In the genomic region with DNA sequence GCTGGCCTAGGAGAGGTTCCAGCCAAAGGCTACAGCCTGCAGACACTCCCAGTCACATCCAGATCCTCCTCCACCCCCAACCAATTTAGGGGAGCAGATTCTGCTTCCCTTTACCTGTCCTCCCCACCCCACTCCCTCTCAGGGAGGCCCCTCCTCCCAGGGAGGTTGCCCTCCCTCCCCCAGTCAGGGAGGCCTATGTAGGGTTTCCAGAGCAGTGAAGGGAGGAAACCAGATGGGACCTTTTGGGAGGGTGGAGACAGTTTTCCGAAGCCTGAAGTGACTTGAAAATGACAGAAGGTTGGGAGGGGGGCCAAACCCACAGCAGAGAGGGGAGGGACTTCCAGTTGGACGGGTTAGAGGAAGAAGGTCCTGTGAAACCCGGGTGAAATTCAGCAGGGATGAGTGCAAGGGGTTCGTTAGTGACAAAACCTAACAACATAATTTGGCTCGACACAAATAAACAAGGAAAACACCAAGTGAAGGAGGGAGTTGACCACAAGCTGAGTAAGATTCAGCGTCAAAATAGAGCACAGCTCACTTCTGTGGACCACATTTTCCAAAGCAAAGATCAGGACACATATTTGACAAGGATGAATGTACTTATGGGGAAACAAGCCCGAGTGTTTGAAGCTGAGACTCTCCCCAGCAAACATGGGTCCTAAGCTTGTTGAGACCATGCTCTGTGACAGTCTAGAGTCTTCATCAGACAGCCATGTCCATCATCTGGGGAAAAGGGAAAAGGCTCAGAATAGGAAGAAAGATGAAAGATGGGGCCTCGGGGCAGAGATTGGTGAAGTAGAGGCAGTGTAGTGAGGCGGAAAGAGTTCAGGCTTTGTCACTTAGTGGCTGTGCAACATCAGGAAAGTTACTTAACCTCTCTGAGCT, we compare ENCODE assay signal across 8 cellular contexts. TPM values are rescaled to one million over a fixed set of nuclear protein-coding genes. Genes with fewer than 3 reads are reported as not detected.
DNase-seq lines count a peak whose midpoint lies in the region; ATAC-seq and TF ChIP-seq lines count a peak whose summit lies in the region.

No MANE protein-coding gene starts in this region.

- H3K4me2 ChIP-seq in HCT116 (ENCODE audit: low read length) = peak overlapping the region; percentile 32; the same call in 1 of the 2 replicates

- H3K9me2 ChIP-seq in HCT116 (ENCODE audit: insufficient read depth) = no peaks in the 10 kb centered on the region

- no peaks in the 10 kb centered on the region for H3K9me3 ChIP-seq in HCT116 (ENCODE audit: control insufficient read depth in 1 of 2, insufficient read depth in 1 of 2, low read depth in 1 of 2, low read length in 2 of 2)

- H3K79me2 ChIP-seq in HCT116 (ENCODE audit: insufficient read depth, low read length) = no peaks in the 10 kb centered on the region

- H3K4me3 ChIP-seq in HCT116 (replicated peaks in 1 of 2; ENCODE audit: low read depth in 1 of 2, low read length in 2 of 2) = no peak overlapping the region

- peaks cover 33 to 55% of the 10 kb centered on the region in 2 experiments for H3K4me1 ChIP-seq in HCT116 (ENCODE audit: control insufficient read depth in 1 of 2, insufficient read depth in 2 of 2, low read length in 2 of 2)

- DNase-seq in GM04504 (ENCODE audit: low read depth) (peak; percentile 17), HCT116 (ENCODE audit: low read depth, low spot score) (no peak), NCI-H446 (lab: John Stamatoyannopoulos, UW) (peak; percentile 28 to 67), glutamatergic neuron (peak; percentile 23), AG20443 (ENCODE audit: low spot score) (no peak)
- peak; percentile 17 for DNase-seq in activated T-helper 9 cell treated with anti-CD3 and anti-CD28 coated beads, Interleukin-2, amount 50 U/mL, for 16 hours (ENCODE audit: low read depth)
- DNase-seq in stimulated activated effector memory CD8-positive, alpha-beta T cell treated with anti-CD3 and anti-CD28 coated beads, Interleukin-12 subunit alpha, Interleukin-12 subunit beta, amount 100 ng/mL, for 72 hours (ENCODE audit: low spot score in 2 of 2) = no peak

- TF ChIP-seq RAD21 in HCT116 (IDR thresholded peaks at IDR 0.05; ENCODE audit: low read depth) = no peak

- peak overlapping the region; percentile 77 for H3K4me3 Mint-ChIP-seq in glutamatergic neuron (ENCODE audit: unreplicated experiment)
- H3K4me3 Mint-ChIP-seq in stimulated activated effector memory CD8-positive, alpha-beta T cell treated with anti-CD3 and anti-CD28 coated beads, Interleukin-12 subunit alpha, Interleukin-12 subunit beta, amount 100 ng/mL, for 72 hours = peak overlapping the region; percentile 79

- BruUV-seq in HCT116 (replicated peaks; lab: Mats Ljungman, UMichigan) = no TSS peak

- CTCF ChIA-PET in HCT116 (lab: Charles Lee) = interaction anchor here (2.0 kb wide), 1 partner anchor 45 kb away, joined by 7 read pairs; no protein-coding TSS in a partner anchor

- H3K9me3 Mint-ChIP-seq in glutamatergic neuron (ENCODE audit: unreplicated experiment) = no peaks in the 10 kb centered on the region
- no peaks in the 10 kb centered on the region for H3K9me3 Mint-ChIP-seq in stimulated activated effector memory CD8-positive, alpha-beta T cell treated with anti-CD3 and anti-CD28 coated beads, Interleukin-12 subunit alpha, Interleukin-12 subunit beta, amount 100 ng/mL, for 72 hours

- H3K9ac ChIP-seq in HCT116 (ENCODE audit: low read length) = no peak overlapping the region

- H3K36me3 ChIP-seq in HCT116 (ENCODE audit: control insufficient read depth in 1 of 2, insufficient read depth in 2 of 2, low read length in 2 of 2) = no peaks in the 10 kb centered on the region

- TF ChIP-seq POLR2A in HCT116 (IDR thresholded peaks at IDR 0.05; ENCODE audit: borderline replicate concordance, extremely low read depth, insufficient read depth, insufficient read length) = no peak

- POLR2A ChIA-PET in HCT116 (lab: Charles Lee) = no interaction called here

- no peak overlapping the region for H3K27ac ChIP-seq in HCT116 (ENCODE audit: low read depth, low read length)

- peaks cover 9% of the 10 kb centered on the region for H3K27me3 Mint-ChIP-seq in glutamatergic neuron (ENCODE audit: unreplicated experiment)

- peaks cover 14% of the 10 kb centered on the region for H3K4me1 Mint-ChIP-seq in glutamatergic neuron (ENCODE audit: low read depth, unreplicated experiment)
- peaks cover 40% of the 10 kb centered on the region for H3K4me1 Mint-ChIP-seq in stimulated activated effector memory CD8-positive, alpha-beta T cell treated with anti-CD3 and anti-CD28 coated beads, Interleukin-12 subunit alpha, Interleukin-12 subunit beta, amount 100 ng/mL, for 72 hours

- intact Hi-C loops in HCT116 (cut with micrococcal nuclease) = no loop called here

- no peaks in the 10 kb centered on the region for H3K36me3 Mint-ChIP-seq in glutamatergic neuron (ENCODE audit: unreplicated experiment)
- peaks cover 32% of the 10 kb centered on the region for H3K36me3 Mint-ChIP-seq in stimulated activated effector memory CD8-positive, alpha-beta T cell treated with anti-CD3 and anti-CD28 coated beads, Interleukin-12 subunit alpha, Interleukin-12 subunit beta, amount 100 ng/mL, for 72 hours

- RAD21 ChIA-PET in HCT116 (lab: Charles Lee; ENCODE audit: low non-redundant PET in 1 of 2, low total read pairs in 2 of 2, uncharacterized antibody in 2 of 2, unreplicated experiment in 2 of 2) = interaction anchor here in 1 of 2 experiments (1.1 kb wide), 1 partner anchor 15 kb away, joined by 3 read pairs; no protein-coding TSS in a partner anchor

- no peaks in the 10 kb centered on the region for H3K27me3 ChIP-seq in HCT116 (ENCODE audit: insufficient read depth, low read length)

- no peak for ATAC-seq in HCT116
- ATAC-seq in stimulated activated effector memory CD8-positive, alpha-beta T cell treated with anti-CD3 and anti-CD28 coated beads, Interleukin-12 subunit alpha, Interleukin-12 subunit beta, amount 100 ng/mL, for 72 hours = peak; percentile 22
- no peak for ATAC-seq in HG03196 (IDR thresholded peaks at IDR 0.05; ENCODE audit: unreplicated experiment)

- no peaks in the 10 kb centered on the region for H4K20me1 ChIP-seq in HCT116 (ENCODE audit: insufficient read depth)

- H2AFZ ChIP-seq in HCT116 (ENCODE audit: low read depth, low read length, poor library complexity, severe bottlenecking) = no peak overlapping the region

- H3K27ac Mint-ChIP-seq in glutamatergic neuron (ENCODE audit: unreplicated experiment) = peak overlapping the region; percentile 93
- peak overlapping the region; percentile 97 for H3K27ac Mint-ChIP-seq in stimulated activated effector memory CD8-positive, alpha-beta T cell treated with anti-CD3 and anti-CD28 coated beads, Interleukin-12 subunit alpha, Interleukin-12 subunit beta, amount 100 ng/mL, for 72 hours

- TF ChIP-seq CTCF in HCT116 (IDR thresholded peaks at IDR 0.05 in 2 of 3, conservative IDR thresholded peaks at IDR 0.05 in 1 of 3; ENCODE audit: borderline replicate concordance in 1 of 3, insufficient read depth in 1 of 3, low read depth in 2 of 3, low read length in 2 of 3) (no peak), glutamatergic neuron (IDR thresholded peaks at IDR 0.05; ENCODE audit: partially characterized antibody, unreplicated experiment) (no peak)

TF ChIP-seq in HCT116, 20 proteins besides CTCF, POLR2A, EP300 and RAD21:
- TF ChIP-seq, protein P1, sequence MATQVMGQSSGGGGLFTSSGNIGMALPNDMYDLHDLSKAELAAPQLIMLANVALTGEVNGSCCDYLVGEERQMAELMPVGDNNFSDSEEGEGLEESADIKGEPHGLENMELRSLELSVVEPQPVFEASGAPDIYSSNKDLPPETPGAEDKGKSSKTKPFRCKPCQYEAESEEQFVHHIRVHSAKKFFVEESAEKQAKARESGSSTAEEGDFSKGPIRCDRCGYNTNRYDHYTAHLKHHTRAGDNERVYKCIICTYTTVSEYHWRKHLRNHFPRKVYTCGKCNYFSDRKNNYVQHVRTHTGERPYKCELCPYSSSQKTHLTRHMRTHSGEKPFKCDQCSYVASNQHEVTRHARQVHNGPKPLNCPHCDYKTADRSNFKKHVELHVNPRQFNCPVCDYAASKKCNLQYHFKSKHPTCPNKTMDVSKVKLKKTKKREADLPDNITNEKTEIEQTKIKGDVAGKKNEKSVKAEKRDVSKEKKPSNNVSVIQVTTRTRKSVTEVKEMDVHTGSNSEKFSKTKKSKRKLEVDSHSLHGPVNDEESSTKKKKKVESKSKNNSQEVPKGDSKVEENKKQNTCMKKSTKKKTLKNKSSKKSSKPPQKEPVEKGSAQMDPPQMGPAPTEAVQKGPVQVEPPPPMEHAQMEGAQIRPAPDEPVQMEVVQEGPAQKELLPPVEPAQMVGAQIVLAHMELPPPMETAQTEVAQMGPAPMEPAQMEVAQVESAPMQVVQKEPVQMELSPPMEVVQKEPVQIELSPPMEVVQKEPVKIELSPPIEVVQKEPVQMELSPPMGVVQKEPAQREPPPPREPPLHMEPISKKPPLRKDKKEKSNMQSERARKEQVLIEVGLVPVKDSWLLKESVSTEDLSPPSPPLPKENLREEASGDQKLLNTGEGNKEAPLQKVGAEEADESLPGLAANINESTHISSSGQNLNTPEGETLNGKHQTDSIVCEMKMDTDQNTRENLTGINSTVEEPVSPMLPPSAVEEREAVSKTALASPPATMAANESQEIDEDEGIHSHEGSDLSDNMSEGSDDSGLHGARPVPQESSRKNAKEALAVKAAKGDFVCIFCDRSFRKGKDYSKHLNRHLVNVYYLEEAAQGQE (IDR thresholded peaks at IDR 0.05; ENCODE audit: low read depth) = no peak
- TF ChIP-seq ELF1 (IDR thresholded peaks at IDR 0.05; ENCODE audit: borderline replicate concordance, low read depth) (no peak), FOSL1 (IDR thresholded peaks at IDR 0.05; ENCODE audit: low read depth) (no peak), EZH2phosphoT487 (IDR thresholded peaks at IDR 0.05; ENCODE audit: borderline replicate concordance) (no peak), SRF (IDR thresholded peaks at IDR 0.05; ENCODE audit: low read depth) (no peak), POLR2AphosphoS5 (IDR thresholded peaks at IDR 0.05; ENCODE audit: low read depth, low read length) (no peak), EGR1 (IDR thresholded peaks at IDR 0.05; ENCODE audit: low read depth) (no peak)
- TF ChIP-seq, protein P2, sequence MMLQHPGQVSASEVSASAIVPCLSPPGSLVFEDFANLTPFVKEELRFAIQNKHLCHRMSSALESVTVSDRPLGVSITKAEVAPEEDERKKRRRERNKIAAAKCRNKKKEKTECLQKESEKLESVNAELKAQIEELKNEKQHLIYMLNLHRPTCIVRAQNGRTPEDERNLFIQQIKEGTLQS (IDR thresholded peaks at IDR 0.05) = no peak
TF ChIP-seq in HCT116: peak in this region for 0.

RNA-seq across cellular contexts. Expression of a gene that starts 46.4 kb away (rescaled TPM):
- total RNA-seq in HCT116 (2021; ENCODE audit: unreplicated experiment) (62.6 TPM), glutamatergic neuron (ENCODE audit: unreplicated experiment) (31.8 TPM)
- polyA plus RNA-seq in HCT116 (2012) = 35.0 and 42.7 TPM in 2 replicates

Comparison
In these comparisons a context has a peak if more than half of its experiments do, and no peak if none do; other contexts are left out.
1. DNase-seq: peak in GM04504 (single experiment), NCI-H446 (2 of 2), activated T-helper 9 cell treated with anti-CD3 and anti-CD28 coated beads, Interleukin-2, amount 50 U/mL, for 16 hours (single experiment) and glutamatergic neuron (single experiment); none in HCT116 (single experiment), stimulated activated effector memory CD8-positive, alpha-beta T cell treated with anti-CD3 and anti-CD28 coated beads, Interleukin-12 subunit alpha, Interleukin-12 subunit beta, amount 100 ng/mL, for 72 hours (0 of 2) and AG20443 (single experiment).